4 cellular contexts compared by ENCODE assay signal in genomic region chr11:105102079-105102478, GRCh38. TPM values are rescaled to one million over a fixed set of nuclear protein-coding genes. Genes with fewer than 3 reads are reported as not detected.
"Had no signal": no experiment of that assay in that cellular context is flagged by ENCODE, and none has a peak within 500 bp of the region (broad histone marks: within the 10 kb centered on the region; RNA-seq: fewer than 3 reads in every experiment).

No MANE protein-coding gene starts in this region.

RNA-seq across cellular contexts. Expression of gene CARD18, which starts 37.5 kb away (rescaled TPM):
- polyA plus RNA-seq: naive thymus-derived CD4-positive, alpha-beta T cell; neural cell; smooth muscle cell; spleen had no signal

RNA-seq across cellular contexts. Expression of gene CARD16, which starts 56.9 kb away (rescaled TPM):
- polyA plus RNA-seq: neural cell had no signal
